In the genomic region with DNA sequence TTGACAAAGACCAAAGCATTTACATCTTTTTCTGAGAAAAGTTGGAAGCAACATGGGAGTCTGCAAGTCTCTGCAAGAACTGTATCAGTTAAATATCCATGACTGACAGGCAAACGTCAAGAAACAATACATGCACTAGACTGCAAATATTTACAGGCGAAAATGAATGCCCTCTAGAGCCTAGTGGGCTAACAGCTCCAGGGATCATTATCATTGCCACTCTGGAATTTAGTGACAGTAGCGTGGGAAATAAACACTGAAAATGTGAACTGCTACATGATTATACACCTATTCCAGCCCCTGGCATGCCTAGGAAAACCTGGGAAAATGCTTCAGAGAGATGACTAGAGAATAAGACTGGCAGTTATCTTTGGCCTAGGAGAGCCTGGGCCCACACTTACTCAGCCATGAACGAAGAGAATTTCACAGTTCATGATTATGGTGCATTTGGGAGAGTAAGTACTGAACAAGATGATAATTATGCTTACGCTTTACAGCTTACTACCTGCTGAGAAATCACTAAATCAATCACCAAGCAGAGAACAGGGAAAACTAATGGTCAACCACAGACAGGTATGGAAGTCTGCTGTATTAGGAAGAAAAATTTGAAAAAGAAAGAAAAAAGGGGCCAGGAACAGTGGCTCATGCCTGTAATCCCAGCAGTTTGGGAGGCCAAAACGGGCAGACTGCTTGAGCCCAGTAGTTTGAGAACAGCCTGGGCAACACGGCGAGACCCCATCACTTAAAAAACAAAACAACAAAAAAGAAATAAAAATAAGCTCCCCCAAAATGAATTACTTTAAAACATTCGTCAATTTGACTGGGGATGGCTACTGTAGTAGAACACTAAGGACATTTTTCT, we compare ENCODE assay signal across 1 cellular context.
TF ChIP-seq lines count a peak whose summit lies in the region.

No MANE protein-coding gene starts in this region.

TF ChIP-seq in HEK293, 187 proteins besides CTCF, POLR2A, EP300 and RAD21 (continued from another document and continues in another):
- TF ChIP-seq, protein P1, sequence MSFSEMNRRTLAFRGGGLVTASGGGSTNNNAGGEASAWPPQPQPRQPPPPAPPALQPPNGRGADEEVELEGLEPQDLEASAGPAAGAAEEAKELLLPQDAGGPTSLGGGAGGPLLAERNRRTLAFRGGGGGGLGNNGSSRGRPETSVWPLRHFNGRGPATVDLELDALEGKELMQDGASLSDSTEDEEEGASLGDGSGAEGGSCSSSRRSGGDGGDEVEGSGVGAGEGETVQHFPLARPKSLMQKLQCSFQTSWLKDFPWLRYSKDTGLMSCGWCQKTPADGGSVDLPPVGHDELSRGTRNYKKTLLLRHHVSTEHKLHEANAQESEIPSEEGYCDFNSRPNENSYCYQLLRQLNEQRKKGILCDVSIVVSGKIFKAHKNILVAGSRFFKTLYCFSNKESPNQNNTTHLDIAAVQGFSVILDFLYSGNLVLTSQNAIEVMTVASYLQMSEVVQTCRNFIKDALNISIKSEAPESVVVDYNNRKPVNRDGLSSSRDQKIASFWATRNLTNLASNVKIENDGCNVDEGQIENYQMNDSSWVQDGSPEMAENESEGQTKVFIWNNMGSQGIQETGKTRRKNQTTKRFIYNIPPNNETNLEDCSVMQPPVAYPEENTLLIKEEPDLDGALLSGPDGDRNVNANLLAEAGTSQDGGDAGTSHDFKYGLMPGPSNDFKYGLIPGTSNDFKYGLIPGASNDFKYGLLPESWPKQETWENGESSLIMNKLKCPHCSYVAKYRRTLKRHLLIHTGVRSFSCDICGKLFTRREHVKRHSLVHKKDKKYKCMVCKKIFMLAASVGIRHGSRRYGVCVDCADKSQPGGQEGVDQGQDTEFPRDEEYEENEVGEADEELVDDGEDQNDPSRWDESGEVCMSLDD (tag by site-specific recombination; IDR thresholded peaks at IDR 0.05) = no peak
- no peak for TF ChIP-seq ZNF660 (tag by site-specific recombination; IDR thresholded peaks at IDR 0.05)
- TF ChIP-seq, protein P2, sequence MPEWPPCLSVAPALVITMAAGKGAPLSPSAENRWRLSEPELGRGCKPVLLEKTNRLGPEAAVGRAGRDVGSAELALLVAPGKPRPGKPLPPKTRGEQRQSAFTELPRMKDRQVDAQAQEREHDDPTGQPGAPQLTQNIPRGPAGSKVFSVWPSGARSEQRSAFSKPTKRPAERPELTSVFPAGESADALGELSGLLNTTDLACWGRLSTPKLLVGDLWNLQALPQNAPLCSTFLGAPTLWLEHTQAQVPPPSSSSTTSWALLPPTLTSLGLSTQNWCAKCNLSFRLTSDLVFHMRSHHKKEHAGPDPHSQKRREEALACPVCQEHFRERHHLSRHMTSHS (tag by site-specific recombination; IDR thresholded peaks at IDR 0.05) = no peak
- peak; percentile 97 for TF ChIP-seq SP7 (tag by site-specific recombination; IDR thresholded peaks at IDR 0.05)
- no peak for TF ChIP-seq ZBTB21 (tag by site-specific recombination; IDR thresholded peaks at IDR 0.05)
- TF ChIP-seq, protein P3, sequence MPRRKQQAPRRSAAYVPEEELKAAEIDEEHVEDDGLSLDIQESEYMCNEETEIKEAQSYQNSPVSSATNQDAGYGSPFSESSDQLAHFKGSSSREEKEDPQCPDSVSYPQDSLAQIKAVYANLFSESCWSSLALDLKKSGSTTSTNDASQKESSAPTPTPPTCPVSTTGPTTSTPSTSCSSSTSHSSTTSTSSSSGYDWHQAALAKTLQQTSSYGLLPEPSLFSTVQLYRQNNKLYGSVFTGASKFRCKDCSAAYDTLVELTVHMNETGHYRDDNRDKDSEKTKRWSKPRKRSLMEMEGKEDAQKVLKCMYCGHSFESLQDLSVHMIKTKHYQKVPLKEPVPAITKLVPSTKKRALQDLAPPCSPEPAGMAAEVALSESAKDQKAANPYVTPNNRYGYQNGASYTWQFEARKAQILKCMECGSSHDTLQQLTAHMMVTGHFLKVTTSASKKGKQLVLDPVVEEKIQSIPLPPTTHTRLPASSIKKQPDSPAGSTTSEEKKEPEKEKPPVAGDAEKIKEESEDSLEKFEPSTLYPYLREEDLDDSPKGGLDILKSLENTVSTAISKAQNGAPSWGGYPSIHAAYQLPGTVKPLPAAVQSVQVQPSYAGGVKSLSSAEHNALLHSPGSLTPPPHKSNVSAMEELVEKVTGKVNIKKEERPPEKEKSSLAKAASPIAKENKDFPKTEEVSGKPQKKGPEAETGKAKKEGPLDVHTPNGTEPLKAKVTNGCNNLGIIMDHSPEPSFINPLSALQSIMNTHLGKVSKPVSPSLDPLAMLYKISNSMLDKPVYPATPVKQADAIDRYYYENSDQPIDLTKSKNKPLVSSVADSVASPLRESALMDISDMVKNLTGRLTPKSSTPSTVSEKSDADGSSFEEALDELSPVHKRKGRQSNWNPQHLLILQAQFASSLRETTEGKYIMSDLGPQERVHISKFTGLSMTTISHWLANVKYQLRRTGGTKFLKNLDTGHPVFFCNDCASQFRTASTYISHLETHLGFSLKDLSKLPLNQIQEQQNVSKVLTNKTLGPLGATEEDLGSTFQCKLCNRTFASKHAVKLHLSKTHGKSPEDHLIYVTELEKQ (tag by site-specific recombination; IDR thresholded peaks at IDR 0.05; ENCODE audit: borderline replicate concordance) = no peak
- TF ChIP-seq OVOL3 (tag by site-specific recombination; IDR thresholded peaks at IDR 0.05) = peak; percentile 51; the same call in 1 of the 2 replicates
- no peak for TF ChIP-seq ZNF146 (tag by site-specific recombination; IDR thresholded peaks at IDR 0.05)
- TF ChIP-seq EGR2 (tag by site-specific recombination; IDR thresholded peaks at IDR 0.05; ENCODE audit: low read depth) = no peak
- no peak for TF ChIP-seq ZNF558 (tag by site-specific recombination; IDR thresholded peaks at IDR 0.05)
- no peak for TF ChIP-seq REPIN1 (tag by site-specific recombination; IDR thresholded peaks at IDR 0.05; ENCODE audit: low read depth)
- TF ChIP-seq, protein P4, sequence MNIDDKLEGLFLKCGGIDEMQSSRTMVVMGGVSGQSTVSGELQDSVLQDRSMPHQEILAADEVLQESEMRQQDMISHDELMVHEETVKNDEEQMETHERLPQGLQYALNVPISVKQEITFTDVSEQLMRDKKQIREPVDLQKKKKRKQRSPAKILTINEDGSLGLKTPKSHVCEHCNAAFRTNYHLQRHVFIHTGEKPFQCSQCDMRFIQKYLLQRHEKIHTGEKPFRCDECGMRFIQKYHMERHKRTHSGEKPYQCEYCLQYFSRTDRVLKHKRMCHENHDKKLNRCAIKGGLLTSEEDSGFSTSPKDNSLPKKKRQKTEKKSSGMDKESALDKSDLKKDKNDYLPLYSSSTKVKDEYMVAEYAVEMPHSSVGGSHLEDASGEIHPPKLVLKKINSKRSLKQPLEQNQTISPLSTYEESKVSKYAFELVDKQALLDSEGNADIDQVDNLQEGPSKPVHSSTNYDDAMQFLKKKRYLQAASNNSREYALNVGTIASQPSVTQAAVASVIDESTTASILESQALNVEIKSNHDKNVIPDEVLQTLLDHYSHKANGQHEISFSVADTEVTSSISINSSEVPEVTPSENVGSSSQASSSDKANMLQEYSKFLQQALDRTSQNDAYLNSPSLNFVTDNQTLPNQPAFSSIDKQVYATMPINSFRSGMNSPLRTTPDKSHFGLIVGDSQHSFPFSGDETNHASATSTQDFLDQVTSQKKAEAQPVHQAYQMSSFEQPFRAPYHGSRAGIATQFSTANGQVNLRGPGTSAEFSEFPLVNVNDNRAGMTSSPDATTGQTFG (tag by site-specific recombination; IDR thresholded peaks at IDR 0.05; ENCODE audit: borderline replicate concordance) = no peak
- TF ChIP-seq ZNF266 (tag by site-specific recombination; IDR thresholded peaks at IDR 0.05; ENCODE audit: low read depth) = no peak
- TF ChIP-seq, protein P5, sequence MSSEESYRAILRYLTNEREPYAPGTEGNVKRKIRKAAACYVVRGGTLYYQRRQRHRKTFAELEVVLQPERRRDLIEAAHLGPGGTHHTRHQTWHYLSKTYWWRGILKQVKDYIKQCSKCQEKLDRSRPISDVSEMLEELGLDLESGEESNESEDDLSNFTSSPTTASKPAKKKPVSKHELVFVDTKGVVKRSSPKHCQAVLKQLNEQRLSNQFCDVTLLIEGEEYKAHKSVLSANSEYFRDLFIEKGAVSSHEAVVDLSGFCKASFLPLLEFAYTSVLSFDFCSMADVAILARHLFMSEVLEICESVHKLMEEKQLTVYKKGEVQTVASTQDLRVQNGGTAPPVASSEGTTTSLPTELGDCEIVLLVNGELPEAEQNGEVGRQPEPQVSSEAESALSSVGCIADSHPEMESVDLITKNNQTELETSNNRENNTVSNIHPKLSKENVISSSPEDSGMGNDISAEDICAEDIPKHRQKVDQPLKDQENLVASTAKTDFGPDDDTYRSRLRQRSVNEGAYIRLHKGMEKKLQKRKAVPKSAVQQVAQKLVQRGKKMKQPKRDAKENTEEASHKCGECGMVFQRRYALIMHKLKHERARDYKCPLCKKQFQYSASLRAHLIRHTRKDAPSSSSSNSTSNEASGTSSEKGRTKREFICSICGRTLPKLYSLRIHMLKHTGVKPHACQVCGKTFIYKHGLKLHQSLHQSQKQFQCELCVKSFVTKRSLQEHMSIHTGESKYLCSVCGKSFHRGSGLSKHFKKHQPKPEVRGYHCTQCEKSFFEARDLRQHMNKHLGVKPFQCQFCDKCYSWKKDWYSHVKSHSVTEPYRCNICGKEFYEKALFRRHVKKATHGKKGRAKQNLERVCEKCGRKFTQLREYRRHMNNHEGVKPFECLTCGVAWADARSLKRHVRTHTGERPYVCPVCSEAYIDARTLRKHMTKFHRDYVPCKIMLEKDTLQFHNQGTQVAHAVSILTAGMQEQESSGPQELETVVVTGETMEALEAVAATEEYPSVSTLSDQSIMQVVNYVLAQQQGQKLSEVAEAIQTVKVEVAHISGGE (tag by site-specific recombination; conservative IDR thresholded peaks at IDR 0.05; ENCODE audit: low read depth) = no peak
- no peak for TF ChIP-seq ZNF658 (tag by site-specific recombination; IDR thresholded peaks at IDR 0.05)
- TF ChIP-seq ZNF155 (tag by site-specific recombination; IDR thresholded peaks at IDR 0.05) = no peak
- TF ChIP-seq ZNF837 (tag by site-specific recombination; IDR thresholded peaks at IDR 0.05) = no peak
- TF ChIP-seq SP3 (tag by site-specific recombination; IDR thresholded peaks at IDR 0.05) = no peak
- TF ChIP-seq ZNF529 (tag by site-specific recombination; IDR thresholded peaks at IDR 0.05; ENCODE audit: insufficient replicate concordance) = no peak
- TF ChIP-seq, protein P6, sequence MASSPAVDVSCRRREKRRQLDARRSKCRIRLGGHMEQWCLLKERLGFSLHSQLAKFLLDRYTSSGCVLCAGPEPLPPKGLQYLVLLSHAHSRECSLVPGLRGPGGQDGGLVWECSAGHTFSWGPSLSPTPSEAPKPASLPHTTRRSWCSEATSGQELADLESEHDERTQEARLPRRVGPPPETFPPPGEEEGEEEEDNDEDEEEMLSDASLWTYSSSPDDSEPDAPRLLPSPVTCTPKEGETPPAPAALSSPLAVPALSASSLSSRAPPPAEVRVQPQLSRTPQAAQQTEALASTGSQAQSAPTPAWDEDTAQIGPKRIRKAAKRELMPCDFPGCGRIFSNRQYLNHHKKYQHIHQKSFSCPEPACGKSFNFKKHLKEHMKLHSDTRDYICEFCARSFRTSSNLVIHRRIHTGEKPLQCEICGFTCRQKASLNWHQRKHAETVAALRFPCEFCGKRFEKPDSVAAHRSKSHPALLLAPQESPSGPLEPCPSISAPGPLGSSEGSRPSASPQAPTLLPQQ (tag by site-specific recombination; IDR thresholded peaks at IDR 0.05) = peak; percentile 69
- no peak for TF ChIP-seq ZBTB7A (tag by site-specific recombination; IDR thresholded peaks at IDR 0.05; ENCODE audit: low read depth)
- TF ChIP-seq, protein P7, sequence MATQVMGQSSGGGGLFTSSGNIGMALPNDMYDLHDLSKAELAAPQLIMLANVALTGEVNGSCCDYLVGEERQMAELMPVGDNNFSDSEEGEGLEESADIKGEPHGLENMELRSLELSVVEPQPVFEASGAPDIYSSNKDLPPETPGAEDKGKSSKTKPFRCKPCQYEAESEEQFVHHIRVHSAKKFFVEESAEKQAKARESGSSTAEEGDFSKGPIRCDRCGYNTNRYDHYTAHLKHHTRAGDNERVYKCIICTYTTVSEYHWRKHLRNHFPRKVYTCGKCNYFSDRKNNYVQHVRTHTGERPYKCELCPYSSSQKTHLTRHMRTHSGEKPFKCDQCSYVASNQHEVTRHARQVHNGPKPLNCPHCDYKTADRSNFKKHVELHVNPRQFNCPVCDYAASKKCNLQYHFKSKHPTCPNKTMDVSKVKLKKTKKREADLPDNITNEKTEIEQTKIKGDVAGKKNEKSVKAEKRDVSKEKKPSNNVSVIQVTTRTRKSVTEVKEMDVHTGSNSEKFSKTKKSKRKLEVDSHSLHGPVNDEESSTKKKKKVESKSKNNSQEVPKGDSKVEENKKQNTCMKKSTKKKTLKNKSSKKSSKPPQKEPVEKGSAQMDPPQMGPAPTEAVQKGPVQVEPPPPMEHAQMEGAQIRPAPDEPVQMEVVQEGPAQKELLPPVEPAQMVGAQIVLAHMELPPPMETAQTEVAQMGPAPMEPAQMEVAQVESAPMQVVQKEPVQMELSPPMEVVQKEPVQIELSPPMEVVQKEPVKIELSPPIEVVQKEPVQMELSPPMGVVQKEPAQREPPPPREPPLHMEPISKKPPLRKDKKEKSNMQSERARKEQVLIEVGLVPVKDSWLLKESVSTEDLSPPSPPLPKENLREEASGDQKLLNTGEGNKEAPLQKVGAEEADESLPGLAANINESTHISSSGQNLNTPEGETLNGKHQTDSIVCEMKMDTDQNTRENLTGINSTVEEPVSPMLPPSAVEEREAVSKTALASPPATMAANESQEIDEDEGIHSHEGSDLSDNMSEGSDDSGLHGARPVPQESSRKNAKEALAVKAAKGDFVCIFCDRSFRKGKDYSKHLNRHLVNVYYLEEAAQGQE (tag by site-specific recombination; IDR thresholded peaks at IDR 0.05) = no peak
- peak; percentile 78 for TF ChIP-seq ZFP69B (tag by site-specific recombination; IDR thresholded peaks at IDR 0.05)
- no peak for TF ChIP-seq ZNF133 (tag by site-specific recombination; IDR thresholded peaks at IDR 0.05)
